25 cellular contexts compared by ENCODE assay signal in genomic region chr2:101675512-101675911, GRCh38. TPM values are rescaled to one million over a fixed set of nuclear protein-coding genes. Genes with fewer than 3 reads are reported as not detected.
DNase-seq lines count a peak whose midpoint lies in the region; ATAC-seq, FAIRE-seq and TF ChIP-seq lines count a peak whose summit lies in the region.
"Had no signal": no experiment of that assay in that cellular context is flagged by ENCODE, and none has a peak within 500 bp of the region (broad histone marks: within the 10 kb centered on the region; RNA-seq: fewer than 3 reads in every experiment).

No MANE protein-coding gene starts in this region.

- no peaks in the 10 kb centered on the region for H3K4me1 Mint-ChIP-seq in stimulated activated effector memory CD8-positive, alpha-beta T cell treated with anti-CD3 and anti-CD28 coated beads, Interleukin-12 subunit alpha, Interleukin-12 subunit beta, amount 100 ng/mL, for 72 hours
- peaks cover 13% of the 10 kb centered on the region for H3K4me1 Mint-ChIP-seq in endothelial cell (ENCODE audit: unreplicated experiment)

- no peaks in the 10 kb centered on the region for H3K27me3 Mint-ChIP-seq in endothelial cell (ENCODE audit: unreplicated experiment)

- H3K4me3 Mint-ChIP-seq in stimulated activated effector memory CD8-positive, alpha-beta T cell treated with anti-CD3 and anti-CD28 coated beads, Interleukin-12 subunit alpha, Interleukin-12 subunit beta, amount 100 ng/mL, for 72 hours = no peak overlapping the region
- H3K4me3 Mint-ChIP-seq in endothelial cell (ENCODE audit: unreplicated experiment) = no peak overlapping the region
- H3K4me3 Mint-ChIP-seq: T-helper 1 cell treated with Interleukin-12 subunit alpha and Interleukin-12 subunit beta and Interleukin-4 antibody, amounts not matched to agents 30 μg/mL and 1 μg/mL, for 36 hours had no signal

- peak; percentile 89 for FAIRE-seq in GM12892 (lab: Jason Lieb, UNC)
- FAIRE-seq: H1, islet of Langerhans had no signal

- TF ChIP-seq POLR2A in GM12892 (IDR thresholded peaks at IDR 0.05; ENCODE audit: low read depth, low read length) = no peak

- TF ChIP-seq CTCF in endothelial cell (IDR thresholded peaks at IDR 0.05; ENCODE audit: unreplicated experiment) = no peak

- ATAC-seq in GM18858 (IDR thresholded peaks at IDR 0.05; ENCODE audit: unreplicated experiment) (peak; percentile 68), HG03378 (IDR thresholded peaks at IDR 0.05; ENCODE audit: unreplicated experiment) (peak; percentile 59), GM19452 (IDR thresholded peaks at IDR 0.05; ENCODE audit: unreplicated experiment) (no peak)
- peak; percentile 43 for ATAC-seq in stimulated activated effector memory CD8-positive, alpha-beta T cell treated with anti-CD3 and anti-CD28 coated beads, Interleukin-12 subunit alpha, Interleukin-12 subunit beta, amount 100 ng/mL, for 72 hours
- ATAC-seq: right cardiac atrium had no signal

- H3K36me3 Mint-ChIP-seq in stimulated activated effector memory CD8-positive, alpha-beta T cell treated with anti-CD3 and anti-CD28 coated beads, Interleukin-12 subunit alpha, Interleukin-12 subunit beta, amount 100 ng/mL, for 72 hours = no peaks in the 10 kb centered on the region
- H3K36me3 Mint-ChIP-seq in endothelial cell (ENCODE audit: low read depth, unreplicated experiment) = no peaks in the 10 kb centered on the region

- H3K9me3 Mint-ChIP-seq in stimulated activated effector memory CD8-positive, alpha-beta T cell treated with anti-CD3 and anti-CD28 coated beads, Interleukin-12 subunit alpha, Interleukin-12 subunit beta, amount 100 ng/mL, for 72 hours = no peaks in the 10 kb centered on the region
- H3K9me3 Mint-ChIP-seq in endothelial cell (ENCODE audit: unreplicated experiment) = no peaks in the 10 kb centered on the region

- H3K27ac Mint-ChIP-seq in stimulated activated effector memory CD8-positive, alpha-beta T cell treated with anti-CD3 and anti-CD28 coated beads, Interleukin-12 subunit alpha, Interleukin-12 subunit beta, amount 100 ng/mL, for 72 hours = no peak overlapping the region
- H3K27ac Mint-ChIP-seq in endothelial cell (ENCODE audit: unreplicated experiment) = no peak overlapping the region
- H3K27ac Mint-ChIP-seq: T-helper 1 cell treated with Interleukin-12 subunit alpha and Interleukin-12 subunit beta and Interleukin-4 antibody, amounts not matched to agents 30 μg/mL and 1 μg/mL, for 36 hours had no signal

- DNase-seq in GM12892 (ENCODE audit: insufficient read length) (no peak), amniotic stem cell (lab: John Stamatoyannopoulos, UW) (no peak), endothelial cell (ENCODE audit: low spot score) (no peak)
- DNase-seq in stimulated activated effector memory CD8-positive, alpha-beta T cell treated with anti-CD3 and anti-CD28 coated beads, Interleukin-12 subunit alpha, Interleukin-12 subunit beta, amount 100 ng/mL, for 72 hours (ENCODE audit: low spot score in 2 of 2) = no peak
- DNase-seq: activated CD4-positive, CD25-positive, alpha-beta regulatory T cell treated with anti-CD3 and anti-CD28 coated beads, Interleukin-2, amount 50 U/mL, for 72 hours; activated gamma-delta T cell; activated T-cell treated with anti-CD3 and anti-CD28 coated beads for 4 hours; brain microvascular endothelial cell; glutamatergic neuron; left ventricle myocardium inferior; NCI-H1417; NCI-H2081; NCI-H446 treated with DMSO at 0.1 percent for 48 hours; NCI-H82; posterior cingulate gyrus; right cardiac atrium; SK-N-SH; spleen; stimulated activated CD4-positive, alpha-beta T cell treated with anti-CD3 and anti-CD28 coated beads, Interleukin-4, amount 100 ng/mL, for 1 hour had no signal

RNA-seq across cellular contexts. Expression of gene MAP4K4, which starts 22.0 kb away (rescaled TPM):
- polyA plus RNA-seq in GM12892 (2012; ENCODE audit: missing spikeins) = 3.9 TPM
- 427 TPM for total RNA-seq in endothelial cell (ENCODE audit: unreplicated experiment)
